ENCODE assay signal across 8 cellular contexts in genomic region chr4:25861951-25862410, GRCh38. TPM values are rescaled to one million over a fixed set of nuclear protein-coding genes. Genes with fewer than 3 reads are reported as not detected.
DNase-seq lines count a peak whose midpoint lies in the region; ATAC-seq and TF ChIP-seq lines count a peak whose summit lies in the region.

No MANE protein-coding gene starts in this region.

- H3K4me3 ChIP-seq in OCI-LY1 (ENCODE audit: low read depth, low read length, poor library complexity, severe bottlenecking) = peak overlapping the region; percentile 80
- H3K4me3 ChIP-seq in iPS-18a (ENCODE audit: low read length) = peak overlapping the region; percentile 72
- peak overlapping the region; percentile 50 to 70 (median 61) for H3K4me3 ChIP-seq in skin epidermis

- H3K27me3 Mint-ChIP-seq in activated naive CD8-positive, alpha-beta T cell treated with anti-CD3 and anti-CD28 coated beads, Interleukin-2, amount 10 ng/mL, durations not matched to agents 7 days and 5 days = no peaks in the 10 kb centered on the region

- peak overlapping the region; percentile 100 for H3K27ac Mint-ChIP-seq in activated naive CD8-positive, alpha-beta T cell treated with anti-CD3 and anti-CD28 coated beads, Interleukin-2, amount 10 ng/mL, durations not matched to agents 7 days and 5 days

- H3K4me1 Mint-ChIP-seq in activated naive CD8-positive, alpha-beta T cell treated with anti-CD3 and anti-CD28 coated beads, Interleukin-2, amount 10 ng/mL, durations not matched to agents 7 days and 5 days = peaks cover 44% of the 10 kb centered on the region

- peak overlapping the region; percentile 98 for H3K4me2 ChIP-seq in OCI-LY1 (ENCODE audit: low read length)

- peak overlapping the region; percentile 100 for H3K4me3 Mint-ChIP-seq in activated naive CD8-positive, alpha-beta T cell treated with anti-CD3 and anti-CD28 coated beads, Interleukin-2, amount 10 ng/mL, durations not matched to agents 7 days and 5 days

- H3K9me2 ChIP-seq in OCI-LY1 (ENCODE audit: low read depth, low read length) = no peaks in the 10 kb centered on the region

- peak overlapping the region; percentile 89 for H3K27ac ChIP-seq in OCI-LY1 (ENCODE audit: low read depth, low read length, poor library complexity, severe bottlenecking)
- H3K27ac ChIP-seq in iPS-18a (ENCODE audit: low read length) = no peak overlapping the region
- peak overlapping the region in 20 of 21 experiments; percentile 15 to 87 (median 76) for H3K27ac ChIP-seq in skin epidermis

- H3K9me3 ChIP-seq in OCI-LY1 (ENCODE audit: low read length) (no peaks in the 10 kb centered on the region), iPS-18a (ENCODE audit: control insufficient read depth, low read depth, low read length) (no peaks in the 10 kb centered on the region)

- H3K36me3 Mint-ChIP-seq in activated naive CD8-positive, alpha-beta T cell treated with anti-CD3 and anti-CD28 coated beads, Interleukin-2, amount 10 ng/mL, durations not matched to agents 7 days and 5 days = peaks cover 16% of the 10 kb centered on the region

- no peaks in the 10 kb centered on the region for H4K20me1 ChIP-seq in OCI-LY1 (ENCODE audit: insufficient read depth, low read length)

- H3K9ac ChIP-seq in OCI-LY1 (ENCODE audit: low read length) (peak overlapping the region; percentile 94), iPS-18a (ENCODE audit: low read length) (peak overlapping the region; percentile 22)

- H2AFZ ChIP-seq in OCI-LY1 (ENCODE audit: low read length) = no peak overlapping the region

- no peaks in the 10 kb centered on the region for H3K27me3 ChIP-seq in OCI-LY1 (ENCODE audit: insufficient read depth, low read length)
- peaks cover 32% of the 10 kb centered on the region for H3K27me3 ChIP-seq in iPS-18a (ENCODE audit: control insufficient read depth, insufficient read depth, low read length)

- no peaks in the 10 kb centered on the region; the same call in 1 of the 2 replicates for H3F3A ChIP-seq in OCI-LY1 (ENCODE audit: insufficient read depth, low read length)

- no peak for TF ChIP-seq CTCF in OCI-LY1 (IDR thresholded peaks at IDR 0.05; ENCODE audit: low read length)

- peaks cover 60% of the 10 kb centered on the region for H3K79me2 ChIP-seq in OCI-LY1 (ENCODE audit: insufficient read depth, low read length)

- H3K4me1 ChIP-seq in OCI-LY1 (ENCODE audit: insufficient read depth, low read length, severe bottlenecking) (peaks cover 80% of the 10 kb centered on the region), iPS-18a (ENCODE audit: control insufficient read depth, low read depth, low read length) (peaks cover 14% of the 10 kb centered on the region)

- peaks cover 34% of the 10 kb centered on the region for H3K36me3 ChIP-seq in OCI-LY1 (ENCODE audit: insufficient read depth, low read length)
- H3K36me3 ChIP-seq in iPS-18a (ENCODE audit: control insufficient read depth, low read depth, low read length) = no peaks in the 10 kb centered on the region

- POLR2A ChIA-PET in activated naive CD8-positive, alpha-beta T cell treated with anti-CD3 and anti-CD28 coated beads, Interleukin-2, amount 10 ng/mL, durations not matched to agents 7 days and 5 days (lab: Charles Lee) = interaction anchor here (0.6 to 1.8 kb wide), 7 partner anchors 12 to 485 kb away, joined by 3 to 15 read pairs (median 4); partner anchors contain the start of gene SMIM20

- DNase-seq in Daoy (ENCODE audit: low read depth) (peak; percentile 41), H4 (ENCODE audit: low spot score) (peak; percentile 44), DMS79 (lab: John Stamatoyannopoulos, UW) (no peak)
- DNase-seq in activated naive CD8-positive, alpha-beta T cell treated with anti-CD3 and anti-CD28 coated beads, Interleukin-2, amount 10 ng/mL, durations not matched to agents 7 days and 5 days = peak; percentile 57

- ATAC-seq in activated naive CD8-positive, alpha-beta T cell treated with anti-CD3 and anti-CD28 coated beads, Interleukin-2, amount 10 ng/mL, durations not matched to agents 7 days and 5 days (ENCODE audit: low read depth) = peak; percentile 31
- no peak for ATAC-seq in GM21515 (IDR thresholded peaks at IDR 0.05; ENCODE audit: unreplicated experiment)

- H3K9me3 Mint-ChIP-seq in activated naive CD8-positive, alpha-beta T cell treated with anti-CD3 and anti-CD28 coated beads, Interleukin-2, amount 10 ng/mL, durations not matched to agents 7 days and 5 days = no peaks in the 10 kb centered on the region

RNA-seq across cellular contexts. Expression of gene SEL1L3, which starts 0.8 kb away (rescaled TPM):
- 19.7 and 20.2 TPM in 2 replicates for total RNA-seq in Daoy (2014; rRNA removed; shearing (Covaris generic))
- total RNA-seq in H4 (2014; rRNA removed; shearing (Covaris generic)) = 164 and 167 TPM in 2 replicates
- total RNA-seq in activated naive CD8-positive, alpha-beta T cell treated with anti-CD3 and anti-CD28 coated beads, Interleukin-2, amount 10 ng/mL, durations not matched to agents 7 days and 5 days = 10 to 100 TPM; 62.8 to 69.7 TPM

RNA-seq across cellular contexts. Expression of gene SMIM20, which starts 52.0 kb away (rescaled TPM):
- 32.5 and 43.7 TPM in 2 replicates for total RNA-seq in Daoy (2014; rRNA removed; shearing (Covaris generic))
- 97.2 and 130 TPM in 2 replicates for total RNA-seq in H4 (2014; rRNA removed; shearing (Covaris generic))
- total RNA-seq in activated naive CD8-positive, alpha-beta T cell treated with anti-CD3 and anti-CD28 coated beads, Interleukin-2, amount 10 ng/mL, durations not matched to agents 7 days and 5 days = 10 to 100 TPM; 12.9 to 14.9 TPM
